ENCODE assay signal across 27 cellular contexts in genomic region chr10:64505496-64505895, GRCh38.
"Had no signal": no experiment of that assay in that cellular context is flagged by ENCODE, and none has a peak within 500 bp of the region (broad histone marks: within the 10 kb centered on the region; RNA-seq: fewer than 3 reads in every experiment).

No MANE protein-coding gene starts in this region.

- H3K27ac Mint-ChIP-seq: activated CD4-positive, alpha-beta memory T cell treated with anti-CD3 and anti-CD28 coated beads, Interleukin-2, amount 10 ng/mL, durations not matched to agents 7 days and 5 days; activated CD4-positive, alpha-beta T cell treated with anti-CD3 and anti-CD28 coated beads, Interleukin-2, amount 10 ng/mL, durations not matched to agents 7 days and 5 days; activated naive CD4-positive, alpha-beta T cell treated with anti-CD3 and anti-CD28 coated beads, Interleukin-2, amount 10 ng/mL, durations not matched to agents 7 days and 5 days; activated T-cell treated with anti-CD3 and anti-CD28 coated beads, Interleukin-2, amount 50 U/mL, for 24 hours; immature natural killer cell; natural killer cell; neural progenitor cell; stimulated activated naive B cell treated with anti-CD40 and anti-IgM and Interleukin-4, amounts not matched to agents 10 μg/mL and 1 μg/mL and 100 μg/mL, for 72 hours had no signal

- H3K4me1 Mint-ChIP-seq: activated CD4-positive, alpha-beta memory T cell treated with anti-CD3 and anti-CD28 coated beads, Interleukin-2, amount 10 ng/mL, durations not matched to agents 7 days and 5 days; activated CD4-positive, alpha-beta T cell treated with anti-CD3 and anti-CD28 coated beads, Interleukin-2, amount 10 ng/mL, durations not matched to agents 7 days and 5 days; activated naive CD4-positive, alpha-beta T cell treated with anti-CD3 and anti-CD28 coated beads, Interleukin-2, amount 10 ng/mL, durations not matched to agents 7 days and 5 days; immature natural killer cell; natural killer cell; stimulated activated naive B cell treated with anti-CD40 and anti-IgM and Interleukin-4, amounts not matched to agents 10 μg/mL and 1 μg/mL and 100 μg/mL, for 72 hours had no signal

- H3K4me3 Mint-ChIP-seq: activated CD4-positive, alpha-beta memory T cell treated with anti-CD3 and anti-CD28 coated beads, Interleukin-2, amount 10 ng/mL, durations not matched to agents 7 days and 5 days; activated CD4-positive, alpha-beta T cell treated with anti-CD3 and anti-CD28 coated beads, Interleukin-2, amount 10 ng/mL, durations not matched to agents 7 days and 5 days; activated naive CD4-positive, alpha-beta T cell treated with anti-CD3 and anti-CD28 coated beads, Interleukin-2, amount 10 ng/mL, durations not matched to agents 7 days and 5 days; activated T-cell treated with anti-CD3 and anti-CD28 coated beads, Interleukin-2, amount 50 U/mL, for 24 hours; endodermal cell; immature natural killer cell; natural killer cell; neural progenitor cell; stimulated activated naive B cell treated with anti-CD40 and anti-IgM and Interleukin-4, amounts not matched to agents 10 μg/mL and 1 μg/mL and 100 μg/mL, for 72 hours; WTC11 had no signal

- H3K9me3 Mint-ChIP-seq: activated CD4-positive, alpha-beta T cell treated with anti-CD3 and anti-CD28 coated beads, Interleukin-2, amount 10 ng/mL, durations not matched to agents 7 days and 5 days; neural progenitor cell had no signal

- H3K36me3 Mint-ChIP-seq: activated naive CD4-positive, alpha-beta T cell treated with anti-CD3 and anti-CD28 coated beads, Interleukin-2, amount 10 ng/mL, durations not matched to agents 7 days and 5 days; immature natural killer cell; natural killer cell; neural progenitor cell; stimulated activated naive B cell treated with anti-CD40 and anti-IgM and Interleukin-4, amounts not matched to agents 10 μg/mL and 1 μg/mL and 100 μg/mL, for 72 hours; WTC11 had no signal

- DNase-seq: activated CD4-positive, alpha-beta memory T cell treated with anti-CD3 and anti-CD28 coated beads, Interleukin-2, amount 10 ng/mL, durations not matched to agents 7 days and 5 days; activated CD4-positive, alpha-beta T cell treated with anti-CD3 and anti-CD28 coated beads for 1 hour; activated CD4-positive, alpha-beta T cell treated with anti-CD3 and anti-CD28 coated beads, Interleukin-2, amount 10 ng/mL, durations not matched to agents 7 days and 5 days; activated CD8-positive, alpha-beta memory T cell treated with anti-CD3 and anti-CD28 coated beads, Interleukin-2, amount 50 U/mL, for 48 hours; activated gamma-delta T cell; activated naive CD4-positive, alpha-beta T cell treated with anti-CD3 and anti-CD28 coated beads, Interleukin-2, amount 10 ng/mL, durations not matched to agents 7 days and 5 days; activated T-cell treated with anti-CD3 and anti-CD28 coated beads, Interleukin-2, amount 50 U/mL, for 24 hours; amniotic stem cell; central memory CD4-positive, alpha-beta T cell; endodermal cell; foreskin fibroblast; heart left ventricle; hypothalamus; immature natural killer cell; lower lobe of right lung; mesenchymal stem cell; natural killer cell; occipital lobe; psoas muscle; stimulated activated CD4-positive, alpha-beta T cell treated with anti-CD3 and anti-CD28 coated beads, Interleukin-15, amount 100 ng/mL, for 24 hours; stimulated activated CD4-positive, alpha-beta T cell treated with anti-CD3 and anti-CD28 coated beads, Interleukin-2, amount 100 ng/mL, for 24 hours; stimulated activated naive B cell treated with anti-CD40 and anti-IgM and Interleukin-4, amounts not matched to agents 10 μg/mL and 1 μg/mL and 100 μg/mL, for 72 hours; stomach; thyroid gland; upper lobe of left lung had no signal

- H3K27me3 Mint-ChIP-seq: activated CD4-positive, alpha-beta memory T cell treated with anti-CD3 and anti-CD28 coated beads, Interleukin-2, amount 10 ng/mL, durations not matched to agents 7 days and 5 days; activated CD4-positive, alpha-beta T cell treated with anti-CD3 and anti-CD28 coated beads, Interleukin-2, amount 10 ng/mL, durations not matched to agents 7 days and 5 days; activated naive CD4-positive, alpha-beta T cell treated with anti-CD3 and anti-CD28 coated beads, Interleukin-2, amount 10 ng/mL, durations not matched to agents 7 days and 5 days; activated T-cell treated with anti-CD3 and anti-CD28 coated beads, Interleukin-2, amount 50 U/mL, for 24 hours; stimulated activated naive B cell treated with anti-CD40 and anti-IgM and Interleukin-4, amounts not matched to agents 10 μg/mL and 1 μg/mL and 100 μg/mL, for 72 hours had no signal
